In the genomic region with DNA sequence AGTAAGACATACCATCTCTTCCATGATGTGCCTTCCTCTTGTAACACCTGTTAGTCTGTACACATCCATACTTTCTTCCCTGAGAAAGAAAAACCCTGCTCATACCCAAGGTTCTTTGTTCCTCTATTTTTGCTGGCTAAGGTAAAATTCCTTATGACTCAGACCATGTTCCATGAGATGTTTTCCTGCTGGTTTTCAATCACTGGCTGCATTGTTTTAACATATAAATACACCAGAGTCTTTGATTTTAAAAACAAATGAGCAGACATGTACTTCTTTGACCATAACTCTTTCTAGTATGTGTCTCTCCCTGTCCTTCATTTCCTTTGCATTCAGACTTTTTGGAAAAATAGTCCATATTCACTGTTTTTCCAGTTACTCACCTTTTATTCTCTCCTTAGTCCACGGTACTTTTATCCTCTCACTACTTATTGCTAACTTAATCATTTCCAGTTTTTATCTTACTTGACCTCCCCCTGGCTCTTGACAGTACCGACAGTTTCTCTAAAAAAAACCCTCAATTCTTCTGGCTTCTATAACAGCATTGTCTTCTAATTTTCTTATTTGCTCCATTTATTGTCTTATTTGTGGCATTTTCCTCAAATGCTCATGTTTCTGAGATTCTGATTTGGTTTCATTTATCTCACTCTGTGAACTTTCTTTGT, we compare ENCODE assay signal across 11 cellular contexts. TPM values are rescaled to one million over a fixed set of nuclear protein-coding genes. Genes with fewer than 3 reads are reported as not detected.
A peak's percentile ranks its signal among the peaks of the same experiment; 100 is the strongest.
DNase-seq lines count a peak whose midpoint lies in the region; TF ChIP-seq lines count a peak whose summit lies in the region.
"Had no signal": no experiment of that assay in that cellular context is flagged by ENCODE, and none has a peak within 500 bp of the region (broad histone marks: within the 10 kb centered on the region; RNA-seq: fewer than 3 reads in every experiment).

No MANE protein-coding gene starts in this region.

- intact Hi-C loops in MCF 10A (cut with micrococcal nuclease) (loop anchor here (5.0 to 10.0 kb wide), 4 partner anchors 41 to 303 kb away; partner anchors contain the start of gene PPP4R1), breast epithelium (cut with DNase I; ENCODE audit: low total_unique reads) (loop anchor here (5.0 kb wide), 1 partner anchor 594 kb away; no protein-coding TSS in a partner anchor), adrenal gland (cut with DNase I) (no loop called here)

- H3K27me3 ChIP-seq in breast epithelium (no peaks in the 10 kb centered on the region), adrenal gland (no peaks in the 10 kb centered on the region), hepatocyte (no peaks in the 10 kb centered on the region), thymus (ENCODE audit: control insufficient read depth, insufficient read depth) (no peaks in the 10 kb centered on the region)
- H3K27me3 ChIP-seq: uterus had no signal

- no peak overlapping the region for H3K4me3 Mint-ChIP-seq in MCF 10A (ENCODE audit: unreplicated experiment)

- TF ChIP-seq CTCF in MCF 10A (IDR thresholded peaks at IDR 0.05; ENCODE audit: unreplicated experiment) = no peak
- no peak for TF ChIP-seq CTCF in breast epithelium (IDR thresholded peaks at IDR 0.05)
- TF ChIP-seq CTCF in adrenal gland (IDR thresholded peaks at IDR 0.05) = no peak
- no peak for TF ChIP-seq CTCF in hepatocyte (IDR thresholded peaks at IDR 0.05; ENCODE audit: poor library complexity)

- peak overlapping the region in 1 of 2 donors; percentile 69 for H3K27ac ChIP-seq in breast epithelium
- peak overlapping the region in 4 of 5 donors; percentile 50 to 100 (median 75) for H3K27ac ChIP-seq in adrenal gland
- H3K27ac ChIP-seq in hepatocyte = peak overlapping the region; percentile 55
- H3K27ac ChIP-seq in thymus (ENCODE audit: low read depth) = peak overlapping the region; percentile 31

- WGBS in adrenal gland, 4 donors = 13 to 17% (median 14%) methylated on average over 2 of the region's 2 CpGs
- WGBS in hepatocyte (ENCODE audit: low lambda C conversion rate, missing lambda C conversion rate) = 51% methylated on average over 2 of the region's 2 CpGs
- WGBS in thymus = 45% methylated on average over 2 of the region's 2 CpGs

- H3K36me3 ChIP-seq in breast epithelium = no peaks in the 10 kb centered on the region
- no peaks in the 10 kb centered on the region for H3K36me3 ChIP-seq in adrenal gland (replicated peaks in 1 of 2)
- no peaks in the 10 kb centered on the region for H3K36me3 ChIP-seq in hepatocyte (replicated peaks; ENCODE audit: insufficient read depth, low read depth)
- no peaks in the 10 kb centered on the region for H3K36me3 ChIP-seq in thymus (ENCODE audit: control insufficient read depth, insufficient read depth)
- H3K36me3 ChIP-seq: uterus had no signal

- no TSS peak for BruUV-seq in MCF 10A (replicated peaks; lab: Mats Ljungman, UMichigan)

- peaks cover 13% of the 10 kb centered on the region for H3K4me1 Mint-ChIP-seq in MCF 10A (ENCODE audit: insufficient read depth, unreplicated experiment)

- peaks cover 89% of the 10 kb centered on the region for H3K79me2 ChIP-seq in hepatocyte

- DNase-seq in MCF 10A (ENCODE audit: unreplicated experiment) = peak; percentile 62
- no peak for DNase-seq in breast epithelium (ENCODE audit: low spot score in 2 of 2)
- DNase-seq in adrenal gland = no peak
- DNase-seq in hepatocyte (ENCODE audit: low spot score) = peak; percentile 35
- no peak for DNase-seq in NOMO-1 treated with DMSO at 0.1 percent for 48 hours (lab: John Stamatoyannopoulos, UW; ENCODE audit: unreplicated experiment)
- no peak for DNase-seq in erythroblast (lab: John Stamatoyannopoulos, UW)
- no peak for DNase-seq in SIG-M5 treated with dmso at 0.1 percent for 504 hours (lab: John Stamatoyannopoulos, UW; ENCODE audit: unreplicated experiment)
- DNase-seq: effector memory CD4-positive, alpha-beta T cell; stimulated activated CD4-positive, alpha-beta T cell treated with anti-CD3 and anti-CD28 coated beads, Interleukin-4, amount 100 ng/mL, for 4 hours; uterus had no signal

- peak overlapping the region; percentile 82 for H3K4me2 ChIP-seq in hepatocyte

- no peaks in the 10 kb centered on the region for H3K9me2 ChIP-seq in hepatocyte (replicated peaks; ENCODE audit: insufficient read depth)

- no peak overlapping the region for H2AFZ ChIP-seq in hepatocyte

- TF ChIP-seq POLR2A in breast epithelium (IDR thresholded peaks at IDR 0.05) (no peak), adrenal gland (IDR thresholded peaks at IDR 0.05) (peak in 1 of 2 donors; percentile 37), erythroblast (IDR thresholded peaks at IDR 0.05; ENCODE audit: low read length) (no peak)

- no peaks in the 10 kb centered on the region for H3K27me3 Mint-ChIP-seq in MCF 10A (ENCODE audit: insufficient read depth, unreplicated experiment)

- no peaks in the 10 kb centered on the region for H3K9me3 Mint-ChIP-seq in MCF 10A (ENCODE audit: unreplicated experiment)

- no peak overlapping the region for H3K4me3 ChIP-seq in breast epithelium
- peak overlapping the region in 2 of 4 donors; percentile 5 to 99 for H3K4me3 ChIP-seq in adrenal gland
- H3K4me3 ChIP-seq in hepatocyte = no peak overlapping the region
- H3K4me3 ChIP-seq in thymus (ENCODE audit: low read length) = no peak overlapping the region
- H3K4me3 ChIP-seq: uterus had no signal

- H4K20me1 ChIP-seq in hepatocyte (ENCODE audit: insufficient read depth, poor library complexity, severe bottlenecking) = peaks cover 86% of the 10 kb centered on the region

- no peak overlapping the region for H3K27ac Mint-ChIP-seq in MCF 10A (ENCODE audit: low read depth, unreplicated experiment)

- H3K36me3 Mint-ChIP-seq in MCF 10A (ENCODE audit: insufficient read depth, unreplicated experiment) = peaks cover 7% of the 10 kb centered on the region

- H3K9me3 ChIP-seq in breast epithelium (no peaks in the 10 kb centered on the region), adrenal gland (replicated peaks in 1 of 3) (no peaks in the 10 kb centered on the region), hepatocyte (ENCODE audit: low read depth) (no peaks in the 10 kb centered on the region), thymus (ENCODE audit: control insufficient read depth) (no peaks in the 10 kb centered on the region)
- H3K9me3 ChIP-seq: uterus had no signal

- CTCF ChIA-PET in MCF 10A (lab: Yijun Ruan, JAX) = no interaction called here

- POLR2A ChIA-PET in MCF 10A (lab: Yijun Ruan, JAX) = interaction anchor here (1.0 to 1.5 kb wide), 2 partner anchors 8 to 90 kb away, joined by 4 to 5 read pairs; no protein-coding TSS in a partner anchor

- H3K4me1 ChIP-seq in breast epithelium = peaks cover 5 to 17% of the 10 kb centered on the region in 2 donors
- H3K4me1 ChIP-seq in adrenal gland (replicated peaks in 1 of 2) = peaks cover 54 to 73% of the 10 kb centered on the region in 2 donors
- peaks cover 38% of the 10 kb centered on the region for H3K4me1 ChIP-seq in hepatocyte (ENCODE audit: insufficient read depth)
- peaks cover 21% of the 10 kb centered on the region for H3K4me1 ChIP-seq in thymus (ENCODE audit: control insufficient read depth, insufficient read depth, low read length)

RNA-seq across cellular contexts. Expression of gene VAPA, which starts 4.3 kb away (rescaled TPM):
- total RNA-seq in MCF 10A (2022) (247 and 286 TPM in 2 replicates), breast epithelium (100 to 1,000 TPM; 235 to 263 (median 260) TPM), adrenal gland (100 to 1,000 TPM; 324 to 894 (median 436) TPM), hepatocyte (267 and 324 TPM in 2 replicates)
- polyA plus RNA-seq in adrenal gland (100 to 1,000 TPM in 2 of 3 donors, 10 to 100 TPM in 1; 71.3 to 900 (median 120) TPM), hepatocyte (288 and 290 TPM in 2 replicates), thymus (158 TPM)

RNA-seq across cellular contexts. Expression of gene TXNDC2, which starts 32.4 kb away (rescaled TPM):
- not detected in 2 replicates for total RNA-seq in MCF 10A (2022)
- under 1 TPM in 1 of 3 donors, not detected in 2; 0.16 TPM for total RNA-seq in breast epithelium
- under 1 TPM in 5 of 8 donors, not detected in 3; 0.08 to 0.43 (median 0.25) TPM for total RNA-seq in adrenal gland
- under 1 TPM in 1 of 3 donors, not detected in 2; 0.22 TPM for polyA plus RNA-seq in adrenal gland
- total RNA-seq in hepatocyte = 0.08 TPM in 1 of 2 replicates, not detected in the other
- polyA plus RNA-seq in hepatocyte = 0.41 TPM in 1 of 2 replicates, not detected in the other
- polyA plus RNA-seq in thymus = 0.02 TPM

Comparison
In these comparisons a context has a peak if more than half of its experiments do, and no peak if none do; other contexts are left out.
1. DNase-seq: peak in MCF 10A (single experiment) and hepatocyte (single experiment); none in breast epithelium (0 of 2), adrenal gland (0 of 7), NOMO-1 treated with DMSO at 0.1 percent for 48 hours (single experiment), erythroblast (0 of 2) and SIG-M5 treated with dmso at 0.1 percent for 504 hours (single experiment).
2. intact Hi-C loops: an anchor here in MCF 10A (5.0 to 10.0 kb wide) and breast epithelium (5.0 kb wide); none called in adrenal gland.